In genomic region chr7:117300506-117300905, GRCh38 we compare ENCODE assay signal across 2 cellular contexts. TPM values are rescaled to one million over a fixed set of nuclear protein-coding genes. Genes with fewer than 3 reads are reported as not detected.
"Had no signal": no experiment of that assay in that cellular context is flagged by ENCODE, and none has a peak within 500 bp of the region (broad histone marks: within the 10 kb centered on the region; RNA-seq: fewer than 3 reads in every experiment).

No MANE protein-coding gene starts in this region.

RNA-seq across cellular contexts. Expression of gene WNT2, which starts 22.4 kb away (rescaled TPM):
- total RNA-seq: transverse colon, vagina had no signal
